ENCODE assay signal across 1 cellular context in genomic region chr12:33876618-33877017, GRCh38.
TF ChIP-seq lines count a peak whose summit lies in the region.

No MANE protein-coding gene starts in this region.

TF ChIP-seq in K562, 482 proteins besides CTCF, POLR2A, EP300 and RAD21:
- TF ChIP-seq, protein P1, sequence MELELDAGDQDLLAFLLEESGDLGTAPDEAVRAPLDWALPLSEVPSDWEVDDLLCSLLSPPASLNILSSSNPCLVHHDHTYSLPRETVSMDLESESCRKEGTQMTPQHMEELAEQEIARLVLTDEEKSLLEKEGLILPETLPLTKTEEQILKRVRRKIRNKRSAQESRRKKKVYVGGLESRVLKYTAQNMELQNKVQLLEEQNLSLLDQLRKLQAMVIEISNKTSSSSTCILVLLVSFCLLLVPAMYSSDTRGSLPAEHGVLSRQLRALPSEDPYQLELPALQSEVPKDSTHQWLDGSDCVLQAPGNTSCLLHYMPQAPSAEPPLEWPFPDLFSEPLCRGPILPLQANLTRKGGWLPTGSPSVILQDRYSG (tag; conservative IDR thresholded peaks at IDR 0.05; ENCODE audit: low read depth): no peak
- no peak for TF ChIP-seq PPARD (CRISPR knock-in tag; IDR thresholded peaks at IDR 0.05)
- no peak for TF ChIP-seq ZNF695 (CRISPR knock-in tag; IDR thresholded peaks at IDR 0.05)
- TF ChIP-seq RUNX1 (IDR thresholded peaks at IDR 0.05; ENCODE audit: low read depth): no peak
- TF ChIP-seq ZNF764 (CRISPR knock-in tag; IDR thresholded peaks at IDR 0.05; ENCODE audit: low read depth): no peak
- TF ChIP-seq SMAD4 (CRISPR knock-in tag; conservative IDR thresholded peaks at IDR 0.05): no peak
- TF ChIP-seq KDM4B (IDR thresholded peaks at IDR 0.05; ENCODE audit: borderline replicate concordance in 2 of 2, low read depth in 1 of 2): no peak
- no peak for TF ChIP-seq ARID3A (IDR thresholded peaks at IDR 0.05; ENCODE audit: borderline replicate concordance, low read depth, low read length)
